In the genomic region with DNA sequence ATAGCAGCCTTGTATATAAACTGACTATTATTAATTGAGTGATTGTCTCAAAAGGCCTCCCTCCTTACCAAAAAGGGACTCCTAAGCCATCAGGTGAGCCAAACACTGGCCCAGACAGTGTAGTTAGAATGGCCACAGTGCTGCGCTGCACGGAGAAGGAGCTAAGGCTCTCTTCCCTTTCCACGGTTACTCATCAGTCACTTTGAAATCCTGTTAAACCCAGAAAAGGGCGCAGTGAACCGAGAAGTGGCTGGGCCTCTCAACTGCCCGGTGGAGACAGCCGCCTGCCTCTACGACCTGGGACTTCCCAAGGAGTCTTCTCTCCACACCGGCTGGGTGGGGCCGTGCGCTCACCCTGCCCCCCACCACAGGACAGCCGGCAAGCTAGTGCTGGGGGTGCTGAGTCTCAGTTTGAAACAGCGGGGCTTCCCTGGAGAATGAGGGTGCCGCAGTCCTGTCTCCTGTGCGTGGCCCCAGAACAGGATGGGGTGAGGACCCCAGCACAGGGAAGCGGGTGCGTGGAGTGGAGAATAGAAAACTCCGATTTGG, we compare ENCODE assay signal across 8 cellular contexts. TPM values are rescaled to one million over a fixed set of nuclear protein-coding genes. Genes with fewer than 3 reads are reported as not detected.
DNase-seq lines count a peak whose midpoint lies in the region; ATAC-seq and TF ChIP-seq lines count a peak whose summit lies in the region.

No MANE protein-coding gene starts in this region.

- intact Hi-C loops in ovary (cut with DNase I), result loop anchor here in 3 of 4 donors (2.0 to 10.0 kb wide), 4 partner anchors 32 to 71 kb away; no protein-coding TSS in a partner anchor

- peak in 3 of 5 donors; percentile 38 to 61 (median 42) for DNase-seq in CD8-positive, alpha-beta memory T cell
- DNase-seq in NAMALWA (ENCODE audit: low spot score) (peak; percentile 59), germinal center (ENCODE audit: low spot score) (peak; percentile 50), ovary (no peak), GOT3 (lab: John Stamatoyannopoulos, UW) (no peak), A172 (ENCODE audit: low spot score) (no peak)
- DNase-seq in activated T-cell treated with anti-CD3 and anti-CD28 coated beads, Interleukin-2, amount 50 U/mL, for 72 hours, result peak; percentile 80 to 83

- peak; percentile 22 for ATAC-seq in GM19463 (IDR thresholded peaks at IDR 0.05; ENCODE audit: unreplicated experiment)
- ATAC-seq in activated T-cell treated with anti-CD3 and anti-CD28 coated beads, Interleukin-2, amount 50 U/mL, for 72 hours (replicated peaks in 1 of 2), result peak; percentile 41 to 48

- no peaks in the 10 kb centered on the region for H3K9me3 Mint-ChIP-seq in CD8-positive, alpha-beta memory T cell
- no peaks in the 10 kb centered on the region for H3K9me3 Mint-ChIP-seq in activated T-cell treated with anti-CD3 and anti-CD28 coated beads, Interleukin-2, amount 50 U/mL, for 72 hours

- no peak for TF ChIP-seq CTCF in ovary (IDR thresholded peaks at IDR 0.05)

- H3K36me3 Mint-ChIP-seq in CD8-positive, alpha-beta memory T cell, result peaks cover 3 to 37% (median 14%) of the 10 kb centered on the region in 3 donors
- H3K36me3 Mint-ChIP-seq in activated T-cell treated with anti-CD3 and anti-CD28 coated beads, Interleukin-2, amount 50 U/mL, for 72 hours (ENCODE audit: insufficient read depth in 2 of 2), result peaks cover 18 to 28% of the 10 kb centered on the region in 2 donors

- H3K4me3 Mint-ChIP-seq in CD8-positive, alpha-beta memory T cell, result peak overlapping the region; percentile 78 to 99 (median 89)
- H3K4me3 Mint-ChIP-seq in activated T-cell treated with anti-CD3 and anti-CD28 coated beads, Interleukin-2, amount 50 U/mL, for 72 hours, result peak overlapping the region; percentile 98 to 99

- POLR2A ChIA-PET in CD8-positive, alpha-beta memory T cell (lab: Charles Lee), result interaction anchor here (0.5 to 6.2 kb wide), 8 partner anchors 10 to 68 kb away, joined by 3 to 76 read pairs (median 4); no protein-coding TSS in a partner anchor

- TF ChIP-seq POLR2A in ovary (IDR thresholded peaks at IDR 0.05), result no peak

- H3K27me3 Mint-ChIP-seq in CD8-positive, alpha-beta memory T cell, result peaks cover 0 to 1% of the 10 kb centered on the region in 2 donors
- no peaks in the 10 kb centered on the region for H3K27me3 Mint-ChIP-seq in activated T-cell treated with anti-CD3 and anti-CD28 coated beads, Interleukin-2, amount 50 U/mL, for 72 hours (ENCODE audit: low read depth)

- H3K27ac ChIP-seq in CD8-positive, alpha-beta memory T cell (ENCODE audit: low read depth, low read length), result peak overlapping the region; percentile 64
- peak overlapping the region; percentile 66 to 74 for H3K27ac ChIP-seq in ovary

- peak overlapping the region; percentile 74 to 100 (median 94) for H3K27ac Mint-ChIP-seq in CD8-positive, alpha-beta memory T cell
- H3K27ac Mint-ChIP-seq in activated T-cell treated with anti-CD3 and anti-CD28 coated beads, Interleukin-2, amount 50 U/mL, for 72 hours, result peak overlapping the region; percentile 97

- H3K27me3 ChIP-seq in CD8-positive, alpha-beta memory T cell (ENCODE audit: insufficient read depth, low read length, poor library complexity, severe bottlenecking), result no peaks in the 10 kb centered on the region
- H3K27me3 ChIP-seq in ovary, result no peaks in the 10 kb centered on the region

- no peak for TF ChIP-seq EP300 in ovary (IDR thresholded peaks at IDR 0.05)

- peak overlapping the region; percentile 82 for H3K4me3 ChIP-seq in CD8-positive, alpha-beta memory T cell (ENCODE audit: low read length)
- H3K4me3 ChIP-seq in ovary, result peak overlapping the region; percentile 68

- WGBS in ovary, 3 donors, result 0 to 2% (median 1%) methylated on average over 18 of the region's 18 CpGs

- CTCF ChIA-PET in CD8-positive, alpha-beta memory T cell (lab: Charles Lee), result interaction anchor here (0.7 to 6.2 kb wide), 3 partner anchors 8 to 52 kb away, joined by 3 to 44 read pairs (median 9); no protein-coding TSS in a partner anchor

- peaks cover 47% of the 10 kb centered on the region for H3K4me1 ChIP-seq in CD8-positive, alpha-beta memory T cell (ENCODE audit: insufficient read depth, low read length)
- H3K4me1 ChIP-seq in ovary (ENCODE audit: insufficient read depth), result peaks cover 5% of the 10 kb centered on the region

- no peaks in the 10 kb centered on the region for H3K36me3 ChIP-seq in CD8-positive, alpha-beta memory T cell (ENCODE audit: insufficient read depth, low read length)
- H3K36me3 ChIP-seq in ovary, result no peaks in the 10 kb centered on the region

- peaks cover 42 to 53% (median 51%) of the 10 kb centered on the region in 3 donors for H3K4me1 Mint-ChIP-seq in CD8-positive, alpha-beta memory T cell
- H3K4me1 Mint-ChIP-seq in activated T-cell treated with anti-CD3 and anti-CD28 coated beads, Interleukin-2, amount 50 U/mL, for 72 hours (ENCODE audit: low read depth), result peaks cover 70% of the 10 kb centered on the region

- H3K9me3 ChIP-seq in CD8-positive, alpha-beta memory T cell (ENCODE audit: low read length), result no peaks in the 10 kb centered on the region
- H3K9me3 ChIP-seq in ovary, result no peaks in the 10 kb centered on the region

RNA-seq across cellular contexts. Expression of a gene that starts 1.3 kb away (rescaled TPM):
- 100 to 1,000 TPM; 680 to 684 TPM for total RNA-seq in CD8-positive, alpha-beta memory T cell
- 425 TPM for polyA plus RNA-seq in CD8-positive, alpha-beta memory T cell
- total RNA-seq in activated T-cell treated with anti-CD3 and anti-CD28 coated beads, Interleukin-2, amount 50 U/mL, for 72 hours, result 100 to 1,000 TPM; 529 to 662 TPM
- total RNA-seq in ovary, result 100 to 1,000 TPM; 128 to 452 (median 348) TPM
- polyA plus RNA-seq in ovary, result 100 to 1,000 TPM; 196 to 530 TPM
- total RNA-seq in A172 (2014; rRNA removed; shearing (Covaris generic)), result 180 and 245 TPM in 2 replicates

Comparison
In these comparisons a context has a peak if more than half of its experiments do, and no peak if none do; other contexts are left out.
1. DNase-seq: peak in CD8-positive, alpha-beta memory T cell (3 of 5), NAMALWA (single experiment), activated T-cell treated with anti-CD3 and anti-CD28 coated beads, Interleukin-2, amount 50 U/mL, for 72 hours (2 of 2) and germinal center (single experiment); none in ovary (0 of 5), GOT3 (single experiment) and A172 (single experiment).